ENCODE assay signal across 8 cellular contexts in the genomic region with DNA sequence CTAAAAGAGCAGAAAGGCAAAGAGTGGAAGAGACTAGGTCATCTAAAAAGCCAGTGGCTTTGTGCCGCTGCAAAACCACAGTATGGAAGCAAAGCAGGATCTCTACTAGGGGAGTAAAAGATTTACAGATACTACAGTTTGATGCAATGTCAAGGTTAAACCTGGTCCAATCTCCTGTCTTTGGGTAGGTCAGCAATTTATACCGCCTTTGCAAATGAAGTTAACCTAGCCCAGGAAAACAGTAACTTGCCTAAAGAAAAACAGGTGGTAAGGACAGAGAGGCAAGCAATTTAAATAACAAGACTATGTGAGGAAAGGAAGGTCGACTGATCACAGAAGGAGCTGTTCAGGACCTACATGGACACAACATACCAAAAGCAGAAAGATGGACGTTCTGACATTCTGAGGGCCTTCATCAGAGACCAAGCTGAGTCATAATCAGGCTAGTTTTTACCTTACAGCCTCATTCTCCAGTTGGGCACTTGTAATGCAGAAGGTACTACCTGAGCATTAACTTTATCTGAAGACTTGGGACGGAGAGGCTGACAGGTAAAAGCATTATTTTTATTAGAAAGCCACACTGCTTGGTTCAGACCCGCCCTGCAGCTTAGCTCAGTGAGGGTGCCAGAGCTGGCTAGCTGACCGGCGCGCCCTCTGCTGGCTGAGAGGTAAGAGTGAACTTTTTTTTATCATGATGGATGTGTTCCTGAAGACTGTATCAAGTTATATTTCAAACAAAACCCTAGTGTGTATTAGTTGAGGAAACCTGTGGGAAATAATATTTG.
DNase-seq lines count a peak whose midpoint lies in the region; ATAC-seq, FAIRE-seq and TF ChIP-seq lines count a peak whose summit lies in the region.

No MANE protein-coding gene starts in this region.

- no peak overlapping the region for H3K4me3 ChIP-seq in HL-60 (replicated peaks; ENCODE audit: insufficient read depth, low read length)

- peak; percentile 59 for TF ChIP-seq CTCF in HL-60 (IDR thresholded peaks at IDR 0.05; ENCODE audit: insufficient read depth, low read length)

- DNase-seq in CD1c-positive myeloid dendritic cell (ENCODE audit: extremely low spot score): peak; percentile 66
- DNase-seq in HL-60 (ENCODE audit: low read depth in 1 of 2, low spot score in 1 of 2): peak; percentile 40 to 76
- DNase-seq in NOMO-1 (lab: John Stamatoyannopoulos, UW; ENCODE audit: unreplicated experiment in 2 of 2): peak; percentile 51 to 64
- peak; percentile 38 for DNase-seq in activated CD8-positive, alpha-beta memory T cell treated with anti-CD3 and anti-CD28 coated beads, Interleukin-2, amount 50 U/mL, for 1 hour (ENCODE audit: extremely low read depth)
- DNase-seq in midbrain (lab: John Stamatoyannopoulos, UW): peak; percentile 83
- DNase-seq in stimulated activated CD8-positive, alpha-beta memory T cell treated with anti-CD3 and anti-CD28 coated beads, Interleukin-2, amount 100 ng/mL, for 48 hours (ENCODE audit: low read depth in 2 of 2): peak; percentile 70 to 79

- no peaks in the 10 kb centered on the region for H3K27me3 ChIP-seq in HL-60 (ENCODE audit: insufficient read depth, poor library complexity, severe bottlenecking)

- FAIRE-seq in endometrium (lab: Jason Lieb, UNC): peak; percentile 80

- no peak overlapping the region for H3K27ac ChIP-seq in HL-60 (replicated peaks)

- ATAC-seq in GM19395 (IDR thresholded peaks at IDR 0.05; ENCODE audit: unreplicated experiment): peak; percentile 79
